In the genomic region with DNA sequence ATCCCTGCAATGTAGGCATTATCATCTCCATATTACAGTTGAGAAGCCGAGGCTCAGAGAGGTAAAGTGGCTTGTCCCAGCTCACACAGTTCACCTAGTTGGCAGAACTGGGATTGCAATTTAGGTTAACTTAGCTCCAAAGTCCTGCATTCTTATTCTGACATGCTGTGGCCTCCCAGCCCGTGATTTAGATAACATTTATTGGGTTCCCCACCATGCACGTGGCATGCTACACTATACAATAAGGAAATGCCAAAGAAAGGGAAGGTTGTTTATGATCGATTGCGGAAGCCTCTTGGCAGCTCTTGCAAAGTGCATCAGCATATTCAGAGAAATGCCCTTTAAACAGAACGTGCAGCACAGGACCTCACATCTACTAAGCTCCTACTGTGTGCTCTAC, we compare ENCODE assay signal across 1 cellular context.
TF ChIP-seq lines count a peak whose summit lies in the region.

No MANE protein-coding gene starts in this region.

TF ChIP-seq in GM23338, 12 proteins besides CTCF, POLR2A, EP300 and RAD21 (continued from another document):
- TF ChIP-seq, protein P1, sequence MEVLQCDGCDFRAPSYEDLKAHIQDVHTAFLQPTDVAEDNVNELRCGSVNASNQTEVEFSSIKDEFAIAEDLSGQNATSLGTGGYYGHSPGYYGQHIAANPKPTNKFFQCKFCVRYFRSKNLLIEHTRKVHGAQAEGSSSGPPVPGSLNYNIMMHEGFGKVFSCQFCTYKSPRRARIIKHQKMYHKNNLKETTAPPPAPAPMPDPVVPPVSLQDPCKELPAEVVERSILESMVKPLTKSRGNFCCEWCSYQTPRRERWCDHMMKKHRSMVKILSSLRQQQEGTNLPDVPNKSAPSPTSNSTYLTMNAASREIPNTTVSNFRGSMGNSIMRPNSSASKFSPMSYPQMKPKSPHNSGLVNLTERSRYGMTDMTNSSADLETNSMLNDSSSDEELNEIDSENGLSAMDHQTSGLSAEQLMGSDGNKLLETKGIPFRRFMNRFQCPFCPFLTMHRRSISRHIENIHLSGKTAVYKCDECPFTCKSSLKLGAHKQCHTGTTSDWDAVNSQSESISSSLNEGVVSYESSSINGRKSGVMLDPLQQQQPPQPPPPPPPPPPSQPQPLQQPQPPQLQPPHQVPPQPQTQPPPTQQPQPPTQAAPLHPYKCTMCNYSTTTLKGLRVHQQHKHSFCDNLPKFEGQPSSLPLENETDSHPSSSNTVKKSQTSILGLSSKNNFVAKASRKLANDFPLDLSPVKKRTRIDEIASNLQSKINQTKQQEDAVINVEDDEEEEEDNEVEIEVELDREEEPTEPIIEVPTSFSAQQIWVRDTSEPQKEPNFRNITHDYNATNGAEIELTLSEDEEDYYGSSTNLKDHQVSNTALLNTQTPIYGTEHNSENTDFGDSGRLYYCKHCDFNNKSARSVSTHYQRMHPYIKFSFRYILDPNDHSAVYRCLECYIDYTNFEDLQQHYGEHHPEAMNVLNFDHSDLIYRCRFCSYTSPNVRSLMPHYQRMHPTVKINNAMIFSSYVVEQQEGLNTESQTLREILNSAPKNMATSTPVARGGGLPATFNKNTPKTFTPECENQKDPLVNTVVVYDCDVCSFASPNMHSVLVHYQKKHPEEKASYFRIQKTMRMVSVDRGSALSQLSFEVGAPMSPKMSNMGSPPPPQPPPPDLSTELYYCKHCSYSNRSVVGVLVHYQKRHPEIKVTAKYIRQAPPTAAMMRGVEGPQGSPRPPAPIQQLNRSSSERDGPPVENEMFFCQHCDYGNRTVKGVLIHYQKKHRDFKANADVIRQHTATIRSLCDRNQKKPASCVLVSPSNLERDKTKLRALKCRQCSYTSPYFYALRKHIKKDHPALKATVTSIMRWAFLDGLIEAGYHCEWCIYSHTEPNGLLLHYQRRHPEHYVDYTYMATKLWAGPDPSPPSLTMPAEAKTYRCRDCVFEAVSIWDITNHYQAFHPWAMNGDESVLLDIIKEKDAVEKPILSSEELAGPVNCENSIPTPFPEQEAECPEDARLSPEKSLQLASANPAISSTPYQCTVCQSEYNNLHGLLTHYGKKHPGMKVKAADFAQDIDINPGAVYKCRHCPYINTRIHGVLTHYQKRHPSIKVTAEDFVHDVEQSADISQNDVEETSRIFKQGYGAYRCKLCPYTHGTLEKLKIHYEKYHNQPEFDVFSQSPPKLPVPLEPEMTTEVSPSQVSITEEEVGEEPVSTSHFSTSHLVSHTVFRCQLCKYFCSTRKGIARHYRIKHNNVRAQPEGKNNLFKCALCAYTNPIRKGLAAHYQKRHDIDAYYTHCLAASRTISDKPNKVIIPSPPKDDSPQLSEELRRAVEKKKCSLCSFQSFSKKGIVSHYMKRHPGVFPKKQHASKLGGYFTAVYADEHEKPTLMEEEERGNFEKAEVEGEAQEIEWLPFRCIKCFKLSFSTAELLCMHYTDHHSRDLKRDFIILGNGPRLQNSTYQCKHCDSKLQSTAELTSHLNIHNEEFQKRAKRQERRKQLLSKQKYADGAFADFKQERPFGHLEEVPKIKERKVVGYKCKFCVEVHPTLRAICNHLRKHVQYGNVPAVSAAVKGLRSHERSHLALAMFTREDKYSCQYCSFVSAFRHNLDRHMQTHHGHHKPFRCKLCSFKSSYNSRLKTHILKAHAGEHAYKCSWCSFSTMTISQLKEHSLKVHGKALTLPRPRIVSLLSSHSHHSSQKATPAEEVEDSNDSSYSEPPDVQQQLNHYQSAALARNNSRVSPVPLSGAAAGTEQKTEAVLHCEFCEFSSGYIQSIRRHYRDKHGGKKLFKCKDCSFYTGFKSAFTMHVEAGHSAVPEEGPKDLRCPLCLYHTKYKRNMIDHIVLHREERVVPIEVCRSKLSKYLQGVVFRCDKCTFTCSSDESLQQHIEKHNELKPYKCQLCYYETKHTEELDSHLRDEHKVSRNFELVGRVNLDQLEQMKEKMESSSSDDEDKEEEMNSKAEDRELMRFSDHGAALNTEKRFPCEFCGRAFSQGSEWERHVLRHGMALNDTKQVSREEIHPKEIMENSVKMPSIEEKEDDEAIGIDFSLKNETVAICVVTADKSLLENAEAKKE (CRISPR knock-in tag; IDR thresholded peaks at IDR 0.05), result no peak
- no peak for TF ChIP-seq CREB1 (CRISPR knock-in tag; IDR thresholded peaks at IDR 0.05; ENCODE audit: low read depth)
- TF ChIP-seq, protein P2, sequence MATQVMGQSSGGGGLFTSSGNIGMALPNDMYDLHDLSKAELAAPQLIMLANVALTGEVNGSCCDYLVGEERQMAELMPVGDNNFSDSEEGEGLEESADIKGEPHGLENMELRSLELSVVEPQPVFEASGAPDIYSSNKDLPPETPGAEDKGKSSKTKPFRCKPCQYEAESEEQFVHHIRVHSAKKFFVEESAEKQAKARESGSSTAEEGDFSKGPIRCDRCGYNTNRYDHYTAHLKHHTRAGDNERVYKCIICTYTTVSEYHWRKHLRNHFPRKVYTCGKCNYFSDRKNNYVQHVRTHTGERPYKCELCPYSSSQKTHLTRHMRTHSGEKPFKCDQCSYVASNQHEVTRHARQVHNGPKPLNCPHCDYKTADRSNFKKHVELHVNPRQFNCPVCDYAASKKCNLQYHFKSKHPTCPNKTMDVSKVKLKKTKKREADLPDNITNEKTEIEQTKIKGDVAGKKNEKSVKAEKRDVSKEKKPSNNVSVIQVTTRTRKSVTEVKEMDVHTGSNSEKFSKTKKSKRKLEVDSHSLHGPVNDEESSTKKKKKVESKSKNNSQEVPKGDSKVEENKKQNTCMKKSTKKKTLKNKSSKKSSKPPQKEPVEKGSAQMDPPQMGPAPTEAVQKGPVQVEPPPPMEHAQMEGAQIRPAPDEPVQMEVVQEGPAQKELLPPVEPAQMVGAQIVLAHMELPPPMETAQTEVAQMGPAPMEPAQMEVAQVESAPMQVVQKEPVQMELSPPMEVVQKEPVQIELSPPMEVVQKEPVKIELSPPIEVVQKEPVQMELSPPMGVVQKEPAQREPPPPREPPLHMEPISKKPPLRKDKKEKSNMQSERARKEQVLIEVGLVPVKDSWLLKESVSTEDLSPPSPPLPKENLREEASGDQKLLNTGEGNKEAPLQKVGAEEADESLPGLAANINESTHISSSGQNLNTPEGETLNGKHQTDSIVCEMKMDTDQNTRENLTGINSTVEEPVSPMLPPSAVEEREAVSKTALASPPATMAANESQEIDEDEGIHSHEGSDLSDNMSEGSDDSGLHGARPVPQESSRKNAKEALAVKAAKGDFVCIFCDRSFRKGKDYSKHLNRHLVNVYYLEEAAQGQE (IDR thresholded peaks at IDR 0.05; ENCODE audit: unreplicated experiment), result no peak
